In genomic region chr2:227793148-227793722, GRCh38 we compare ENCODE assay signal across 21 cellular contexts. TPM values are rescaled to one million over a fixed set of nuclear protein-coding genes. Genes with fewer than 3 reads are reported as not detected.
"Had no signal": no experiment of that assay in that cellular context is flagged by ENCODE, and none has a peak within 500 bp of the region (broad histone marks: within the 10 kb centered on the region; RNA-seq: fewer than 3 reads in every experiment).

No MANE protein-coding gene starts in this region.

- H3K79me2 ChIP-seq: hepatocyte had no signal

- H2AFZ ChIP-seq: hepatocyte had no signal

- H3K9me3 ChIP-seq: esophagus squamous epithelium, ovary, right atrium auricular region, sigmoid colon, uterus had no signal

- H3K27ac ChIP-seq: esophagus squamous epithelium, hepatocyte, ovary, right atrium auricular region, sigmoid colon, skin epidermis, uterus had no signal

- H3K4me1 ChIP-seq: right atrium auricular region, sigmoid colon, uterus had no signal

- H3K36me3 ChIP-seq: esophagus squamous epithelium, ovary, right atrium auricular region, sigmoid colon, uterus had no signal

- DNase-seq: effector memory CD4-positive, alpha-beta T cell; esophagus squamous epithelium; foreskin melanocyte; head of caudate nucleus; mammary epithelial cell; natural killer cell; ovary; sigmoid colon; stimulated activated CD4-positive, alpha-beta T cell treated with anti-CD3 and anti-CD28 coated beads, Interleukin-12 subunit alpha, Interleukin-12 subunit beta, amount 100 ng/mL, for 4 hours; stimulated activated naive CD4-positive, alpha-beta T cell; uterus had no signal

- H3K4me2 ChIP-seq: hepatocyte had no signal

- ATAC-seq: left lobe of liver, natural killer cell had no signal

- H3K27me3 ChIP-seq: esophagus squamous epithelium, hepatocyte, ovary, right atrium auricular region, sigmoid colon, uterus had no signal

- H3K4me3 ChIP-seq: esophagus squamous epithelium, hepatocyte, ovary, right atrium auricular region, sigmoid colon, skin epidermis, uterus had no signal

RNA-seq across cellular contexts. Expression of gene CCL20, which starts 20.4 kb away (rescaled TPM):
- total RNA-seq: left lobe of liver, myocyte, neural crest cell, posterior vena cava, right atrium auricular region, uterus had no signal

RNA-seq across cellular contexts. Expression of gene SCYGR8, which starts 47.5 kb away (rescaled TPM):
- total RNA-seq: esophagus squamous epithelium, hepatocyte, kidney epithelial cell, left lobe of liver, mammary epithelial cell, mucosa of gallbladder, myocyte, natural killer cell, neural crest cell, ovary, posterior vena cava, right atrium auricular region, sigmoid colon, uterus had no signal
- polyA plus RNA-seq: hepatocyte, mammary epithelial cell, ovary, sigmoid colon, thymus had no signal
